1 cellular context compared by ENCODE assay signal in the genomic region with DNA sequence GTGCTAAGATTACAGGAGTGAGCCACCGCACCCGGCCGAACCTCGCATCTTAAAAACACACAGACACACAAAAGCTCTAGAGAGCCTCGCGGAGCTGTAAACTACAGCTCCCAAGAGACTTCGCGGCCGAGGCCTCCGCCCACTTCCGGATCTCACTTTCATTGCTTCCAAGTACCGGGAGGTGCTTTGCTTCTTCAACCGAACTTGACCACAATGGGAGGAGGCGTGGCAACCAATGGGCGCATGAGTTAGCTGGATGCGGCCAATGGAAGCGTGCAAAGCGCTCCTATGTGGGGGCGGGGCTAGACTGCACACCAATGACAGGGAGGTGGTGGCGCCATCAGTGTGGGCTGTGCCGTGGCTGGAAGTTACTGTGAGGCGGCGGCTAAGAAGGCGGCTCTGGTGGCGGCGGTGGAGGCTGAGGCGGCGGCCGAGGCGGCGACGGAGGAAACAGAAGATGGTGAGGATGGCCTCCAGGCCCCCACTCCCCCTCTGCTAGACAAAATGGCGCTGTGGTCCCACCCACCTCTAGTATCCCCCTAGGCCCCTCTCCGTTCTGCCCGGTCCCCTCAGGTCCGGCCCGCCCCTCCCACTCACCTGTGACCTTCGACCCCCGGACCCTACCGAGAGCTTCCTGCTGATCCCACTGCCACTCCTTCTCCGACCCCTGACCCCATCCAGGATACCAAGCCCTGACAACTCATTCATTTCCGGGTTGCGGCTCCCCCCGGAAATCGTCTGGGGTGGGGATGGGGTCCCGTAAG.
TF ChIP-seq lines count a peak whose summit lies in the region.

A gene (plus strand): TSS at position 366 of the 764 bp plus-strand sequence. CDS start 92 bp downstream, at position 458.

TF ChIP-seq in K562, 482 proteins besides CTCF, POLR2A, EP300 and RAD21 (continued from another document and continues in another):
- TF ChIP-seq, protein P1, sequence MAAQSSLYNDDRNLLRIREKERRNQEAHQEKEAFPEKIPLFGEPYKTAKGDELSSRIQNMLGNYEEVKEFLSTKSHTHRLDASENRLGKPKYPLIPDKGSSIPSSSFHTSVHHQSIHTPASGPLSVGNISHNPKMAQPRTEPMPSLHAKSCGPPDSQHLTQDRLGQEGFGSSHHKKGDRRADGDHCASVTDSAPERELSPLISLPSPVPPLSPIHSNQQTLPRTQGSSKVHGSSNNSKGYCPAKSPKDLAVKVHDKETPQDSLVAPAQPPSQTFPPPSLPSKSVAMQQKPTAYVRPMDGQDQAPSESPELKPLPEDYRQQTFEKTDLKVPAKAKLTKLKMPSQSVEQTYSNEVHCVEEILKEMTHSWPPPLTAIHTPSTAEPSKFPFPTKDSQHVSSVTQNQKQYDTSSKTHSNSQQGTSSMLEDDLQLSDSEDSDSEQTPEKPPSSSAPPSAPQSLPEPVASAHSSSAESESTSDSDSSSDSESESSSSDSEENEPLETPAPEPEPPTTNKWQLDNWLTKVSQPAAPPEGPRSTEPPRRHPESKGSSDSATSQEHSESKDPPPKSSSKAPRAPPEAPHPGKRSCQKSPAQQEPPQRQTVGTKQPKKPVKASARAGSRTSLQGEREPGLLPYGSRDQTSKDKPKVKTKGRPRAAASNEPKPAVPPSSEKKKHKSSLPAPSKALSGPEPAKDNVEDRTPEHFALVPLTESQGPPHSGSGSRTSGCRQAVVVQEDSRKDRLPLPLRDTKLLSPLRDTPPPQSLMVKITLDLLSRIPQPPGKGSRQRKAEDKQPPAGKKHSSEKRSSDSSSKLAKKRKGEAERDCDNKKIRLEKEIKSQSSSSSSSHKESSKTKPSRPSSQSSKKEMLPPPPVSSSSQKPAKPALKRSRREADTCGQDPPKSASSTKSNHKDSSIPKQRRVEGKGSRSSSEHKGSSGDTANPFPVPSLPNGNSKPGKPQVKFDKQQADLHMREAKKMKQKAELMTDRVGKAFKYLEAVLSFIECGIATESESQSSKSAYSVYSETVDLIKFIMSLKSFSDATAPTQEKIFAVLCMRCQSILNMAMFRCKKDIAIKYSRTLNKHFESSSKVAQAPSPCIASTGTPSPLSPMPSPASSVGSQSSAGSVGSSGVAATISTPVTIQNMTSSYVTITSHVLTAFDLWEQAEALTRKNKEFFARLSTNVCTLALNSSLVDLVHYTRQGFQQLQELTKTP (IDR thresholded peaks at IDR 0.05; ENCODE audit: low read depth in 1 of 2, partially characterized antibody in 2 of 2): peak in 1 of 2 experiments; percentile 83
- TF ChIP-seq NFRKB (IDR thresholded peaks at IDR 0.05; ENCODE audit: low read depth) (0 out of 2 replicates have a peak, but pooled peaks have one; percentile 39), EP400 (IDR thresholded peaks at IDR 0.05) (peak; percentile 24; the same call in 1 of the 2 replicates), YY1 (IDR thresholded peaks at IDR 0.05; ENCODE audit: borderline replicate concordance in 1 of 3, control insufficient read depth in 1 of 3, extremely low read depth in 1 of 3, insufficient read depth in 3 of 3, insufficient read length in 1 of 3, insufficient replicate concordance in 2 of 3, low read depth in 1 of 3, low read length in 2 of 3) (peak; percentile 39 to 80 (median 77)), GABPB1 (CRISPR knock-in tag; IDR thresholded peaks at IDR 0.05) (peak; percentile 98), CREB1 (IDR thresholded peaks at IDR 0.05) (0 out of 2 replicates have a peak, but pooled peaks have one; percentile 53), CREB1 (CRISPR knock-in tag; IDR thresholded peaks at IDR 0.05) (peak; percentile 77), FOXP1 (CRISPR knock-in tag; IDR thresholded peaks at IDR 0.05) (no peak), MEIS2 (IDR thresholded peaks at IDR 0.05; ENCODE audit: partially characterized antibody) (no peak), SPI1 (IDR thresholded peaks at IDR 0.05; ENCODE audit: borderline replicate concordance, low read depth, low read length) (peak; percentile 49; the same call in 1 of the 2 replicates), U2AF2 (optimal IDR thresholded peaks at IDR 0.05; ENCODE audit: low read depth, low read length) (no peak), SIN3A (IDR thresholded peaks at IDR 0.05; ENCODE audit: borderline replicate concordance in 2 of 2, control insufficient read depth in 1 of 2, low read depth in 2 of 2, low read length in 2 of 2) (peak in 1 of 2 experiments; percentile 40; a peak in 3 of 4 replicates), KLF6 (CRISPR knock-in tag; IDR thresholded peaks at IDR 0.05; ENCODE audit: borderline replicate concordance) (0 out of 2 replicates have a peak, but pooled peaks have one; percentile 11), FOXK2 (conservative IDR thresholded peaks at IDR 0.05 in 1 of 2, IDR thresholded peaks at IDR 0.05 in 1 of 2; ENCODE audit: low read depth in 2 of 2) (peak; percentile 36; a peak in 2 of 4 replicates), NR2C2 (CRISPR knock-in tag; IDR thresholded peaks at IDR 0.05) (peak; percentile 95), NR2C2 (tag; IDR thresholded peaks at IDR 0.05) (peak; percentile 100), BCOR (IDR thresholded peaks at IDR 0.05) (0 out of 2 replicates have a peak, but pooled peaks have one; percentile 20), ZNF197 (CRISPR knock-in tag; IDR thresholded peaks at IDR 0.05; ENCODE audit: low read depth) (peak; percentile 45; the same call in 1 of the 2 replicates), MTA3 (IDR thresholded peaks at IDR 0.05; ENCODE audit: borderline replicate concordance) (peak; percentile 75; the same call in 1 of the 2 replicates), FOS (IDR thresholded peaks at IDR 0.05; ENCODE audit: extremely low read depth, insufficient read length) (peak; percentile 99), KAT7 (CRISPR knock-in tag; IDR thresholded peaks at IDR 0.05; ENCODE audit: borderline replicate concordance) (peak; percentile 85)
- TF ChIP-seq, protein P2, sequence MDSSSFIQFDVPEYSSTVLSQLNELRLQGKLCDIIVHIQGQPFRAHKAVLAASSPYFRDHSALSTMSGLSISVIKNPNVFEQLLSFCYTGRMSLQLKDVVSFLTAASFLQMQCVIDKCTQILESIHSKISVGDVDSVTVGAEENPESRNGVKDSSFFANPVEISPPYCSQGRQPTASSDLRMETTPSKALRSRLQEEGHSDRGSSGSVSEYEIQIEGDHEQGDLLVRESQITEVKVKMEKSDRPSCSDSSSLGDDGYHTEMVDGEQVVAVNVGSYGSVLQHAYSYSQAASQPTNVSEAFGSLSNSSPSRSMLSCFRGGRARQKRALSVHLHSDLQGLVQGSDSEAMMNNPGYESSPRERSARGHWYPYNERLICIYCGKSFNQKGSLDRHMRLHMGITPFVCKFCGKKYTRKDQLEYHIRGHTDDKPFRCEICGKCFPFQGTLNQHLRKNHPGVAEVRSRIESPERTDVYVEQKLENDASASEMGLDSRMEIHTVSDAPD (CRISPR knock-in tag; IDR thresholded peaks at IDR 0.05): peak; percentile 63; the same call in 1 of the 2 replicates
- TF ChIP-seq, protein P3, sequence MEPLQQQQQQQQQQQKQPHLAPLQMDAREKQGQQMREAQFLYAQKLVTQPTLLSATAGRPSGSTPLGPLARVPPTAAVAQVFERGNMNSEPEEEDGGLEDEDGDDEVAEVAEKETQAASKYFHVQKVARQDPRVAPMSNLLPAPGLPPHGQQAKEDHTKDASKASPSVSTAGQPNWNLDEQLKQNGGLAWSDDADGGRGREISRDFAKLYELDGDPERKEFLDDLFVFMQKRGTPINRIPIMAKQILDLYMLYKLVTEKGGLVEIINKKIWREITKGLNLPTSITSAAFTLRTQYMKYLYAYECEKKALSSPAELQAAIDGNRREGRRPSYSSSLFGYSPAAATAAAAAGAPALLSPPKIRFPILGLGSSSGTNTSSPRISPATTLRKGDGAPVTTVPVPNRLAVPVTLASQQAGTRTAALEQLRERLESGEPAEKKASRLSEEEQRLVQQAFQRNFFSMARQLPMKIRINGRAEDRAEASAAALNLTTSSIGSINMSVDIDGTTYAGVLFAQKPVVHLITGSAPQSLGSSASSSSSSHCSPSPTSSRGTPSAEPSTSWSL (CRISPR knock-in tag; IDR thresholded peaks at IDR 0.05; ENCODE audit: borderline replicate concordance): no peak
- TF ChIP-seq, protein P4, sequence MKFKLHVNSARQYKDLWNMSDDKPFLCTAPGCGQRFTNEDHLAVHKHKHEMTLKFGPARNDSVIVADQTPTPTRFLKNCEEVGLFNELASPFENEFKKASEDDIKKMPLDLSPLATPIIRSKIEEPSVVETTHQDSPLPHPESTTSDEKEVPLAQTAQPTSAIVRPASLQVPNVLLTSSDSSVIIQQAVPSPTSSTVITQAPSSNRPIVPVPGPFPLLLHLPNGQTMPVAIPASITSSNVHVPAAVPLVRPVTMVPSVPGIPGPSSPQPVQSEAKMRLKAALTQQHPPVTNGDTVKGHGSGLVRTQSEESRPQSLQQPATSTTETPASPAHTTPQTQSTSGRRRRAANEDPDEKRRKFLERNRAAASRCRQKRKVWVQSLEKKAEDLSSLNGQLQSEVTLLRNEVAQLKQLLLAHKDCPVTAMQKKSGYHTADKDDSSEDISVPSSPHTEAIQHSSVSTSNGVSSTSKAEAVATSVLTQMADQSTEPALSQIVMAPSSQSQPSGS (CRISPR knock-in tag; IDR thresholded peaks at IDR 0.05): no peak
- TF ChIP-seq, protein P5, sequence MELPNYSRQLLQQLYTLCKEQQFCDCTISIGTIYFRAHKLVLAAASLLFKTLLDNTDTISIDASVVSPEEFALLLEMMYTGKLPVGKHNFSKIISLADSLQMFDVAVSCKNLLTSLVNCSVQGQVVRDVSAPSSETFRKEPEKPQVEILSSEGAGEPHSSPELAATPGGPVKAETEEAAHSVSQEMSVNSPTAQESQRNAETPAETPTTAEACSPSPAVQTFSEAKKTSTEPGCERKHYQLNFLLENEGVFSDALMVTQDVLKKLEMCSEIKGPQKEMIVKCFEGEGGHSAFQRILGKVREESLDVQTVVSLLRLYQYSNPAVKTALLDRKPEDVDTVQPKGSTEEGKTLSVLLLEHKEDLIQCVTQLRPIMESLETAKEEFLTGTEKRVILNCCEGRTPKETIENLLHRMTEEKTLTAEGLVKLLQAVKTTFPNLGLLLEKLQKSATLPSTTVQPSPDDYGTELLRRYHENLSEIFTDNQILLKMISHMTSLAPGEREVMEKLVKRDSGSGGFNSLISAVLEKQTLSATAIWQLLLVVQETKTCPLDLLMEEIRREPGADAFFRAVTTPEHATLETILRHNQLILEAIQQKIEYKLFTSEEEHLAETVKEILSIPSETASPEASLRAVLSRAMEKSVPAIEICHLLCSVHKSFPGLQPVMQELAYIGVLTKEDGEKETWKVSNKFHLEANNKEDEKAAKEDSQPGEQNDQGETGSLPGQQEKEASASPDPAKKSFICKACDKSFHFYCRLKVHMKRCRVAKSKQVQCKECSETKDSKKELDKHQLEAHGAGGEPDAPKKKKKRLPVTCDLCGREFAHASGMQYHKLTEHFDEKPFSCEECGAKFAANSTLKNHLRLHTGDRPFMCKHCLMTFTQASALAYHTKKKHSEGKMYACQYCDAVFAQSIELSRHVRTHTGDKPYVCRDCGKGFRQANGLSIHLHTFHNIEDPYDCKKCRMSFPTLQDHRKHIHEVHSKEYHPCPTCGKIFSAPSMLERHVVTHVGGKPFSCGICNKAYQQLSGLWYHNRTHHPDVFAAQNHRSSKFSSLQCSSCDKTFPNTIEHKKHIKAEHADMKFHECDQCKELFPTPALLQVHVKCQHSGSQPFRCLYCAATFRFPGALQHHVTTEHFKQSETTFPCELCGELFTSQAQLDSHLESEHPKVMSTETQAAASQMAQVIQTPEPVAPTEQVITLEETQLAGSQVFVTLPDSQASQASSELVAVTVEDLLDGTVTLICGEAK (IDR thresholded peaks at IDR 0.05): peak; percentile 93
- TF ChIP-seq, protein P5 (CRISPR knock-in tag; IDR thresholded peaks at IDR 0.05): no peak
- TF ChIP-seq, protein P6, sequence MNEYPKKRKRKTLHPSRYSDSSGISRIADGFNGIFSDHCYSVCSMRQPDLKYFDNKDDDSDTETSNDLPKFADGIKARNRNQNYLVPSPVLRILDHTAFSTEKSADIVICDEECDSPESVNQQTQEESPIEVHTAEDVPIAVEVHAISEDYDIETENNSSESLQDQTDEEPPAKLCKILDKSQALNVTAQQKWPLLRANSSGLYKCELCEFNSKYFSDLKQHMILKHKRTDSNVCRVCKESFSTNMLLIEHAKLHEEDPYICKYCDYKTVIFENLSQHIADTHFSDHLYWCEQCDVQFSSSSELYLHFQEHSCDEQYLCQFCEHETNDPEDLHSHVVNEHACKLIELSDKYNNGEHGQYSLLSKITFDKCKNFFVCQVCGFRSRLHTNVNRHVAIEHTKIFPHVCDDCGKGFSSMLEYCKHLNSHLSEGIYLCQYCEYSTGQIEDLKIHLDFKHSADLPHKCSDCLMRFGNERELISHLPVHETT (CRISPR knock-in tag; conservative IDR thresholded peaks at IDR 0.05 in 1 of 2, IDR thresholded peaks at IDR 0.05 in 1 of 2): peak in 1 of 2 experiments; percentile 3; a peak in 1 of 4 replicates
- TF ChIP-seq, protein P7, sequence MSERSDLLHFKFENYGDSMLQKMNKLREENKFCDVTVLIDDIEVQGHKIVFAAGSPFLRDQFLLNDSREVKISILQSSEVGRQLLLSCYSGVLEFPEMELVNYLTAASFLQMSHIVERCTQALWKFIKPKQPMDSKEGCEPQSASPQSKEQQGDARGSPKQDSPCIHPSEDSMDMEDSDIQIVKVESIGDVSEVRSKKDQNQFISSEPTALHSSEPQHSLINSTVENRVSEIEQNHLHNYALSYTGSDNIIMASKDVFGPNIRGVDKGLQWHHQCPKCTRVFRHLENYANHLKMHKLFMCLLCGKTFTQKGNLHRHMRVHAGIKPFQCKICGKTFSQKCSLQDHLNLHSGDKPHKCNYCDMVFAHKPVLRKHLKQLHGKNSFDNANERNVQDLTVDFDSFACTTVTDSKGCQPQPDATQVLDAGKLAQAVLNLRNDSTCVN (CRISPR knock-in tag; IDR thresholded peaks at IDR 0.05): peak; percentile 7; the same call in 1 of the 2 replicates
